ENCODE assay signal across 8 cellular contexts in genomic region chr5:36870399-36871040, GRCh38. TPM values are rescaled to one million over a fixed set of nuclear protein-coding genes. Genes with fewer than 3 reads are reported as not detected.
DNase-seq lines count a peak whose midpoint lies in the region; TF ChIP-seq lines count a peak whose summit lies in the region.

No MANE protein-coding gene starts in this region.

- H3K27ac Mint-ChIP-seq in activated CD4-positive, alpha-beta T cell treated with anti-CD3 and anti-CD28 coated beads, Interleukin-2, amount 10 ng/mL, durations not matched to agents 24 days and 14 days, result no peak overlapping the region
- no peak overlapping the region for H3K27ac Mint-ChIP-seq in type B pancreatic cell

- peak; percentile 70 for DNase-seq in activated CD4-positive, alpha-beta T cell treated with anti-CD3 and anti-CD28 coated beads, Interleukin-2, amount 10 ng/mL, durations not matched to agents 24 days and 14 days
- no peak for DNase-seq in activated CD4-positive, alpha-beta T cell treated with anti-CD3 and anti-CD28 coated beads for 48 hours
- DNase-seq in H4 (ENCODE audit: low spot score) (peak; percentile 78), KBM-7 (peak; percentile 84), NOMO-1 (lab: John Stamatoyannopoulos, UW; ENCODE audit: unreplicated experiment in 2 of 2) (peak; percentile 86 to 98), T47D (ENCODE audit: low read depth in 1 of 2, low spot score in 1 of 2) (peak; percentile 49 to 82), kidney tubule cell (ENCODE audit: low spot score) (peak; percentile 71), type B pancreatic cell (ENCODE audit: extremely low spot score, unreplicated experiment) (no peak)

- intact Hi-C loops in activated CD4-positive, alpha-beta T cell treated with anti-CD3 and anti-CD28 coated beads, Interleukin-2, amount 10 ng/mL, durations not matched to agents 24 days and 14 days (cut with micrococcal nuclease), result loop anchor here (1.0 to 10.0 kb wide), 4 partner anchors 131 to 1256 kb away; partner anchors contain the start of gene SPEF2

- in situ Hi-C loops in KBM-7 (cut with MboI; ENCODE audit: low pct_unique_long_range_greater_than_20kb, low sequenced_read_pairs), result loop anchor here (25.0 kb wide), 1 partner anchor 133 kb away; no protein-coding TSS in a partner anchor
- in situ Hi-C loops in T47D (cut with HindIII; ENCODE audit: low pct_unique_long_range_greater_than_20kb, low sequenced_read_pairs), result loop anchor here (25.0 kb wide), 1 partner anchor 108 kb away; no protein-coding TSS in a partner anchor

- no peak overlapping the region for H3K4me3 Mint-ChIP-seq in activated CD4-positive, alpha-beta T cell treated with anti-CD3 and anti-CD28 coated beads, Interleukin-2, amount 10 ng/mL, durations not matched to agents 24 days and 14 days
- no peak overlapping the region for H3K4me3 Mint-ChIP-seq in type B pancreatic cell

- no peaks in the 10 kb centered on the region for H3K27me3 Mint-ChIP-seq in activated CD4-positive, alpha-beta T cell treated with anti-CD3 and anti-CD28 coated beads, Interleukin-2, amount 10 ng/mL, durations not matched to agents 24 days and 14 days
- no peaks in the 10 kb centered on the region for H3K27me3 Mint-ChIP-seq in type B pancreatic cell

- TF ChIP-seq CTCF in type B pancreatic cell (conservative IDR thresholded peaks at IDR 0.05), result peak; percentile 83

- H3K4me1 Mint-ChIP-seq in activated CD4-positive, alpha-beta T cell treated with anti-CD3 and anti-CD28 coated beads, Interleukin-2, amount 10 ng/mL, durations not matched to agents 24 days and 14 days, result peaks cover 24% of the 10 kb centered on the region
- H3K4me1 Mint-ChIP-seq in type B pancreatic cell (ENCODE audit: unreplicated experiment), result peaks cover 28% of the 10 kb centered on the region

- no peaks in the 10 kb centered on the region for H3K9me3 Mint-ChIP-seq in activated CD4-positive, alpha-beta T cell treated with anti-CD3 and anti-CD28 coated beads, Interleukin-2, amount 10 ng/mL, durations not matched to agents 24 days and 14 days
- H3K9me3 Mint-ChIP-seq in type B pancreatic cell, result peaks cover 5% of the 10 kb centered on the region

- H3K36me3 Mint-ChIP-seq in activated CD4-positive, alpha-beta T cell treated with anti-CD3 and anti-CD28 coated beads, Interleukin-2, amount 10 ng/mL, durations not matched to agents 24 days and 14 days (ENCODE audit: low read depth), result peaks cover 15% of the 10 kb centered on the region
- H3K36me3 Mint-ChIP-seq in type B pancreatic cell, result peaks cover 17% of the 10 kb centered on the region

RNA-seq across cellular contexts. Expression of gene NIPBL, which starts 6.0 kb away (rescaled TPM):
- total RNA-seq in activated CD4-positive, alpha-beta T cell treated with anti-CD3 and anti-CD28 coated beads, Interleukin-2, amount 10 ng/mL, durations not matched to agents 24 days and 14 days, result 49.3 and 49.6 TPM in 2 replicates
- total RNA-seq in H4 (2014; rRNA removed; shearing (Covaris generic)), result 7.4 and 14.0 TPM in 2 replicates
- 52.8 and 65.7 TPM in 2 replicates for total RNA-seq in type B pancreatic cell (ENCODE audit: low replicate concordance)

Comparison
In these comparisons a context has a peak if more than half of its experiments do, and no peak if none do; other contexts are left out.
1. DNase-seq: peak in activated CD4-positive, alpha-beta T cell treated with anti-CD3 and anti-CD28 coated beads, Interleukin-2, amount 10 ng/mL, durations not matched to agents 24 days and 14 days (single experiment), H4 (single experiment), KBM-7 (single experiment), NOMO-1 (2 of 2), T47D (2 of 2) and kidney tubule cell (single experiment); none in activated CD4-positive, alpha-beta T cell treated with anti-CD3 and anti-CD28 coated beads for 48 hours (single experiment) and type B pancreatic cell (single experiment).